Comparison of ENCODE assay signal across 1 cellular context in the genomic region with DNA sequence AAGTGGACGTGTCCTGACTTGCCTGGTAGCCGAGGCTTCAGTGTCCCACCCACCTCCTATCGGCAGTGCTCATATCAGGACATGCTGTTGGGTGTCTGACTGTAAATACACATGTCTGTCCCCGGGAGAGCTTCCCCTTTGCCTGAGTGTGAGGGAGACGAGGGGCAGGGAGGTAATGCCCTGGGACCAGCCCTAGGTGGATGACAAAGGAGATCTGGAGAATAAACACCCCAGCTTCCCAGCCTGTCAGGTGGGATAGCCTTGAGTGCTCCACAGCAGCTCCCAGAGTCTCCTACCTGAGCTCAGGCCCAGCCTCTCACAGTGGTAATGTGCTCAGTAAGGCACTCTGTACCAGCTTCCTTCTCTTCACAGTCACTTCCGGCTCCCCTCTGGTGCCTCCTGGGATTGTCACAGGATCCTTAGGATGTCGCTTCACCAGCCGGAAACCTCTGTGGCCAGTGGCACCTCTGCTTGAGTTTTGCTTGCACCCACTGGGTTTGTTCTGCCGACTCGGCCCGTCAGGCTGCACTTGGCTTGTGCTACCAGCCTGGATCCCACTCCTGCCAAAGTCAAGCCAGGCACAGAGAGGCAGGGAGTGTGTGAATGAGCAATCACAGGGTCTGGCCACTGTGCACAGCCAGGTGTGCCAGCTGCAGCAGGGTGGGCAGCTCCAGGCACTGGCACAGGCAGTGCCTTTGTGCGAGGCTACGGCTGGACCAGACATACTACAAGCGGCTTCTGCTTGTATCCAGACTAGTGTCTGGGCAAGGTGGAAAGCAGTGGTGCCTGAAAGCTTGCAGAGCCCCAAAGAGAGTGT.
TF ChIP-seq lines count a peak whose summit lies in the region.

No MANE protein-coding gene starts in this region.

TF ChIP-seq in HepG2, 621 proteins besides CTCF, POLR2A, EP300 and RAD21 (continued from another document):
- TF ChIP-seq, protein P1, sequence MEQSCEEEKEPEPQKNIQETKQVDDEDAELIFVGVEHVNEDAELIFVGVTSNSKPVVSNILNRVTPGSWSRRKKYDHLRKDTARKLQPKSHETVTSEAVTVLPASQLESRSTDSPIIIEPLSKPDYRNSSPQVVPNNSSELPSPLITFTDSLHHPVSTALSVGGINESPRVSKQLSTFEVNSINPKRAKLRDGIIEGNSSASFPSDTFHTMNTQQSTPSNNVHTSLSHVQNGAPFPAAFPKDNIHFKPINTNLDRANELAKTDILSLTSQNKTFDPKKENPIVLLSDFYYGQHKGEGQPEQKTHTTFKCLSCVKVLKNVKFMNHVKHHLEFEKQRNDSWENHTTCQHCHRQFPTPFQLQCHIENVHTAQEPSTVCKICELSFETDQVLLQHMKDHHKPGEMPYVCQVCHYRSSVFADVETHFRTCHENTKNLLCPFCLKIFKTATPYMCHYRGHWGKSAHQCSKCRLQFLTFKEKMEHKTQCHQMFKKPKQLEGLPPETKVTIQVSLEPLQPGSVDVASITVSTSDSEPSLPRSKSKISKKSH (CRISPR knock-in tag; IDR thresholded peaks at IDR 0.05; ENCODE audit: borderline replicate concordance): peak; percentile 30; the same call in 1 of the 2 replicates
- TF ChIP-seq HNF4G (IDR thresholded peaks at IDR 0.05; ENCODE audit: borderline replicate concordance, low read depth, low read length) (no peak), HNF4G (CRISPR knock-in tag; IDR thresholded peaks at IDR 0.05; ENCODE audit: borderline replicate concordance, low read depth) (no peak), SIN3A (IDR thresholded peaks at IDR 0.05; ENCODE audit: borderline replicate concordance, low read depth, low read length) (no peak), ZC3H13 (CRISPR knock-in tag; IDR thresholded peaks at IDR 0.05) (no peak), GABPB1 (CRISPR knock-in tag; IDR thresholded peaks at IDR 0.05) (peak; percentile 48; the same call in 1 of the 2 replicates), ZKSCAN1 (IDR thresholded peaks at IDR 0.05; ENCODE audit: low read length) (no peak), MXD4 (CRISPR knock-in tag; IDR thresholded peaks at IDR 0.05) (no peak), ZNF501 (CRISPR knock-in tag; IDR thresholded peaks at IDR 0.05) (0 out of 2 replicates have a peak, but pooled peaks have one; percentile 21), ZNF720 (CRISPR knock-in tag; IDR thresholded peaks at IDR 0.05) (no peak)
- TF ChIP-seq, protein P2, sequence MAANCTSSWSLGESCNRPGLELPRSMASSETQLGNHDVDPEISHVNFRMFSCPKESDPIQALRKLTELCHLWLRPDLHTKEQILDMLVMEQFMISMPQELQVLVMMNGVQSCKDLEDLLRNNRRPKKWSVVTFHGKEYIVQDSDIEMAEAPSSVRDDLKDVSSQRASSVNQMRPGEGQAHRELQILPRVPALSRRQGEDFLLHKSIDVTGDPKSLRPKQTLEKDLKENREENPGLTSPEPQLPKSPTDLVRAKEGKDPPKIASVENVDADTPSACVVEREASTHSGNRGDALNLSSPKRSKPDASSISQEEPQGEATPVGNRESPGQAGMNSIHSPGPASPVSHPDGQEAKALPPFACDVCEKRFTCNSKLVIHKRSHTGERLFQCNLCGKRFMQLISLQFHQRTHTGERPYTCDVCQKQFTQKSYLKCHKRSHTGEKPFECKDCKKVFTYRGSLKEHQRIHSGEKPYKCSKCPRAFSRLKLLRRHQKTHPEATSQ (CRISPR knock-in tag; IDR thresholded peaks at IDR 0.05; ENCODE audit: borderline replicate concordance): no peak
